Comparison of ENCODE assay signal across 17 cellular contexts in genomic region chr14:68929623-68930307, GRCh38. TPM values are rescaled to one million over a fixed set of nuclear protein-coding genes. Genes with fewer than 3 reads are reported as not detected.
DNase-seq lines count a peak whose midpoint lies in the region; ATAC-seq and TF ChIP-seq lines count a peak whose summit lies in the region.
"Had no signal": no experiment of that assay in that cellular context is flagged by ENCODE, and none has a peak within 500 bp of the region (broad histone marks: within the 10 kb centered on the region; RNA-seq: fewer than 3 reads in every experiment).

No MANE protein-coding gene starts in this region.

- peaks cover 0 to 55% of the 10 kb centered on the region in 2 donors for H3K4me1 ChIP-seq in right atrium auricular region

- H3K4me3 ChIP-seq in right atrium auricular region (no peak overlapping the region), brain microvascular endothelial cell (ENCODE audit: low read depth, low read length) (no peak overlapping the region)

- H3K27ac ChIP-seq in right atrium auricular region, result peak overlapping the region; percentile 42 to 50
- no peak overlapping the region for H3K27ac ChIP-seq in brain microvascular endothelial cell

- no peaks in the 10 kb centered on the region for H3K9me3 Mint-ChIP-seq in chondrocyte (ENCODE audit: low read depth)
- peaks cover 0 to 13% (median 7%) of the 10 kb centered on the region in 9 donors for H3K9me3 Mint-ChIP-seq in naive thymus-derived CD8-positive, alpha-beta T cell
- H3K9me3 Mint-ChIP-seq in Calu3 (ENCODE audit: low read depth, unreplicated experiment), result peaks cover 3% of the 10 kb centered on the region

- CTCF ChIA-PET in Calu3 (lab: Charles Lee), result interaction anchor here (0.9 kb wide), 1 partner anchor 18 kb away, joined by 4 read pairs; no protein-coding TSS in a partner anchor

- ATAC-seq in naive thymus-derived CD8-positive, alpha-beta T cell, result no peak
- ATAC-seq: right cardiac atrium had no signal

- H3K27ac Mint-ChIP-seq in chondrocyte (ENCODE audit: unreplicated experiment) (peak overlapping the region; percentile 68), Calu3 (ENCODE audit: unreplicated experiment) (no peak overlapping the region)
- H3K27ac Mint-ChIP-seq in naive thymus-derived CD8-positive, alpha-beta T cell, result peak overlapping the region; percentile 60 to 97 (median 88)
- H3K27ac Mint-ChIP-seq: activated T-helper 2 cell treated with anti-CD3 and anti-CD28 coated beads, Interferon-gamma antibody, Interleukin-2, Interleukin-4, amounts not matched to agents 10 μg/mL and 5 μg/mL and 100 μg/mL, durations not matched to agents 14 hours and 24 hours and 36 hours had no signal

- no TSS peak for BruUV-seq in Calu3 (replicated peaks; lab: Mats Ljungman, UMichigan)

- no peaks in the 10 kb centered on the region for H3K9me3 ChIP-seq in right atrium auricular region

- intact Hi-C loops in cardiac septum (cut with DNase I), result no loop called here
- intact Hi-C loops in Calu3 (cut with micrococcal nuclease; ENCODE audit: unreplicated experiment), result no loop called here

- H3K27me3 ChIP-seq in right atrium auricular region (no peaks in the 10 kb centered on the region), brain microvascular endothelial cell (replicated peaks) (no peaks in the 10 kb centered on the region)

- H3K36me3 Mint-ChIP-seq in chondrocyte (ENCODE audit: low read depth), result peaks cover 39% of the 10 kb centered on the region
- H3K36me3 Mint-ChIP-seq in naive thymus-derived CD8-positive, alpha-beta T cell, result peaks cover 6 to 59% (median 22%) of the 10 kb centered on the region in 3 donors
- H3K36me3 Mint-ChIP-seq in Calu3 (ENCODE audit: insufficient read depth, unreplicated experiment), result peaks cover 54% of the 10 kb centered on the region

- DNase-seq in right atrium auricular region (ENCODE audit: low spot score) (no peak), cardiac septum (ENCODE audit: low spot score) (no peak), chondrocyte (ENCODE audit: low spot score) (no peak), NCI-H526 treated with DMSO at 0.1 percent for 48 hours (lab: John Stamatoyannopoulos, UW) (no peak), brain microvascular endothelial cell (no peak), Calu3 (no peak)
- DNase-seq in naive thymus-derived CD8-positive, alpha-beta T cell, result peak in 1 of 10 donors; percentile 50
- no peak for DNase-seq in stimulated activated CD4-positive, alpha-beta T cell treated with anti-CD3 and anti-CD28 coated beads, Interleukin-4, amount 100 ng/mL, for 4 hours
- DNase-seq: activated CD4-positive, alpha-beta T cell treated with anti-CD3 and anti-CD28 coated beads, Interleukin-2, amount 50 U/mL, for 4 hours; GOT3; NCI-H2107; NCI-H82; SHP77 treated with DMSO at 0.1 percent for 48 hours; T1000 had no signal

- H3K27me3 Mint-ChIP-seq in chondrocyte (ENCODE audit: low read depth) (no peaks in the 10 kb centered on the region), Calu3 (ENCODE audit: unreplicated experiment) (no peaks in the 10 kb centered on the region)
- no peaks in the 10 kb centered on the region for H3K27me3 Mint-ChIP-seq in naive thymus-derived CD8-positive, alpha-beta T cell
- H3K27me3 Mint-ChIP-seq: stimulated activated naive CD8-positive, alpha-beta T cell treated with anti-CD3 and anti-CD28 coated beads, Interleukin-15, Interleukin-2, amounts not matched to agents 100 ng/mL and 50 ng/mL, for 24 hours had no signal

- H3K4me3 Mint-ChIP-seq in chondrocyte (ENCODE audit: unreplicated experiment) (no peak overlapping the region), Calu3 (ENCODE audit: low read depth, unreplicated experiment) (no peak overlapping the region)
- H3K4me3 Mint-ChIP-seq in naive thymus-derived CD8-positive, alpha-beta T cell, result peak overlapping the region in 8 of 10 donors; percentile 8 to 84 (median 54)

- H3K36me3 ChIP-seq in right atrium auricular region, result peaks cover 9% of the 10 kb centered on the region
- peaks cover 55% of the 10 kb centered on the region for H3K36me3 ChIP-seq in brain microvascular endothelial cell (replicated peaks)

- POLR2A ChIA-PET in naive thymus-derived CD8-positive, alpha-beta T cell (lab: Charles Lee), result interaction anchor here (1.1 to 4.0 kb wide), 4 partner anchors 11 to 51 kb away, joined by 3 to 21 read pairs (median 4); no protein-coding TSS in a partner anchor

- H3K4me1 Mint-ChIP-seq in chondrocyte (ENCODE audit: low read depth) (peaks cover 89% of the 10 kb centered on the region), Calu3 (ENCODE audit: low read depth, unreplicated experiment) (peaks cover 18% of the 10 kb centered on the region)
- H3K4me1 Mint-ChIP-seq in naive thymus-derived CD8-positive, alpha-beta T cell, result peaks cover 52 to 97% (median 88%) of the 10 kb centered on the region in 4 donors

- in situ Hi-C loops in brain microvascular endothelial cell (cut with HindIII; ENCODE audit: low pct_ligation_motif_present, low sequenced_read_pairs), result no loop called here

- TF ChIP-seq CTCF in right atrium auricular region (IDR thresholded peaks at IDR 0.05), result no peak
- no peak for TF ChIP-seq CTCF in chondrocyte (IDR thresholded peaks at IDR 0.05)
- TF ChIP-seq CTCF in brain microvascular endothelial cell (IDR thresholded peaks at IDR 0.05; ENCODE audit: low read depth, low read length, missing control alignments), result no peak
- no peak for TF ChIP-seq CTCF in Calu3 (IDR thresholded peaks at IDR 0.05; ENCODE audit: unreplicated experiment)

RNA-seq across cellular contexts. Expression of gene ACTN1, which starts 49.3 kb away (rescaled TPM):
- total RNA-seq in right atrium auricular region (100 to 1,000 TPM; 170 to 316 TPM), cardiac septum (346 TPM), chondrocyte (808 to 1,105 TPM (median 1,102 TPM) in 3 replicates), Calu3 (2022) (246 and 326 TPM in 2 replicates)
- total RNA-seq in naive thymus-derived CD8-positive, alpha-beta T cell, result 100 to 1,000 TPM; 333 to 341 TPM
- 100 to 1,000 TPM; 144 to 436 (median 267) TPM for polyA plus RNA-seq in naive thymus-derived CD8-positive, alpha-beta T cell

Comparison
In these comparisons a context has a peak if more than half of its experiments do, and no peak if none do; other contexts are left out.
1. H3K4me3 Mint-ChIP-seq: peak in naive thymus-derived CD8-positive, alpha-beta T cell (8 of 10); none in chondrocyte (single experiment) and Calu3 (single experiment).